ENCODE assay signal across 1 cellular context in the genomic region with DNA sequence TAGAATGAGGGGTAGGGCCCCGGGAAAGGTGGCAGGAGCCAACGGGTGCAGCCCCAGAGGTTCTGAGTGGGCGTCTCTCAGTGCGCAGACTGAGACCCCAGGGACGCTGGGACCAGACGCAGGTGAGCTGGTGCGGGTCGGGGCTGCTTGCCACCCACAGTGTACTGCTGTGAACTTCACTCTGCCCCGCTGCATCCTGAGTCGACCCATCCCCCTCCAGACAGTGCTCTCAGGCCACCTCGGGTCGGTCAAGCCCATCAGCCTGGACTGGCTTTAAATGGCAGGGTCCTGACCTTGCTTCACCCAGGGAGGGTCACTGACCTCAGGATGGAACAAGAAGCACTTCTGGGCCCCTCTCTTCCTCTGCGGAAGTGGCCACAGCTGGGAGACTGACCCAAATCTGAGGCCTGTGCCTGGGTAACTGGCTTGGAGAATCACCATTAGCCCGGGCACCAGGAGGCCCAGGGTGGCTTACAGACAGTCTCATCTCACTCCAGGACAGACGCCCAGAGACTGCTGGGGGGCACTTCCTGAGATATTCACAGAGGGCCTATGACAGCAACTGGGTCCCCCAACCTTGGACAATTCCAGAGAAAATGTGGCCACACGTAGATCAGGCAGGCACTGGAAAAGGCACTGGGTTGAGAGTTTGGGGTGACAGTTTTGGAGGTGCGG.
TF ChIP-seq lines count a peak whose summit lies in the region.

No MANE protein-coding gene starts in this region.

TF ChIP-seq in HepG2, 621 proteins besides CTCF, POLR2A, EP300 and RAD21 (continued from another document):
- TF ChIP-seq, protein P1, sequence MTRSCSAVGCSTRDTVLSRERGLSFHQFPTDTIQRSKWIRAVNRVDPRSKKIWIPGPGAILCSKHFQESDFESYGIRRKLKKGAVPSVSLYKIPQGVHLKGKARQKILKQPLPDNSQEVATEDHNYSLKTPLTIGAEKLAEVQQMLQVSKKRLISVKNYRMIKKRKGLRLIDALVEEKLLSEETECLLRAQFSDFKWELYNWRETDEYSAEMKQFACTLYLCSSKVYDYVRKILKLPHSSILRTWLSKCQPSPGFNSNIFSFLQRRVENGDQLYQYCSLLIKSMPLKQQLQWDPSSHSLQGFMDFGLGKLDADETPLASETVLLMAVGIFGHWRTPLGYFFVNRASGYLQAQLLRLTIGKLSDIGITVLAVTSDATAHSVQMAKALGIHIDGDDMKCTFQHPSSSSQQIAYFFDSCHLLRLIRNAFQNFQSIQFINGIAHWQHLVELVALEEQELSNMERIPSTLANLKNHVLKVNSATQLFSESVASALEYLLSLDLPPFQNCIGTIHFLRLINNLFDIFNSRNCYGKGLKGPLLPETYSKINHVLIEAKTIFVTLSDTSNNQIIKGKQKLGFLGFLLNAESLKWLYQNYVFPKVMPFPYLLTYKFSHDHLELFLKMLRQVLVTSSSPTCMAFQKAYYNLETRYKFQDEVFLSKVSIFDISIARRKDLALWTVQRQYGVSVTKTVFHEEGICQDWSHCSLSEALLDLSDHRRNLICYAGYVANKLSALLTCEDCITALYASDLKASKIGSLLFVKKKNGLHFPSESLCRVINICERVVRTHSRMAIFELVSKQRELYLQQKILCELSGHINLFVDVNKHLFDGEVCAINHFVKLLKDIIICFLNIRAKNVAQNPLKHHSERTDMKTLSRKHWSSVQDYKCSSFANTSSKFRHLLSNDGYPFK (CRISPR knock-in tag; IDR thresholded peaks at IDR 0.05; ENCODE audit: borderline replicate concordance) = peak; percentile 47; the same call in 1 of the 2 replicates
- TF ChIP-seq, protein P2, sequence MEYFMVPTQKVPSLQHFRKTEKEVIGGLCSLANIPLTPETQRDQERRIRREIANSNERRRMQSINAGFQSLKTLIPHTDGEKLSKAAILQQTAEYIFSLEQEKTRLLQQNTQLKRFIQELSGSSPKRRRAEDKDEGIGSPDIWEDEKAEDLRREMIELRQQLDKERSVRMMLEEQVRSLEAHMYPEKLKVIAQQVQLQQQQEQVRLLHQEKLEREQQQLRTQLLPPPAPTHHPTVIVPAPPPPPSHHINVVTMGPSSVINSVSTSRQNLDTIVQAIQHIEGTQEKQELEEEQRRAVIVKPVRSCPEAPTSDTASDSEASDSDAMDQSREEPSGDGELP (IDR thresholded peaks at IDR 0.05; ENCODE audit: borderline replicate concordance, low read depth) = peak; percentile 13; the same call in 1 of the 2 replicates
- TF ChIP-seq ZNF34 (CRISPR knock-in tag; IDR thresholded peaks at IDR 0.05; ENCODE audit: borderline replicate concordance) = no peak
- no peak for TF ChIP-seq TEAD3 (CRISPR knock-in tag; optimal IDR thresholded peaks at IDR 0.05; ENCODE audit: borderline replicate concordance)
- TF ChIP-seq ZBTB7B (CRISPR knock-in tag; IDR thresholded peaks at IDR 0.05) = peak; percentile 49; the same call in 1 of the 2 replicates
- peak; percentile 47; the same call in 1 of the 2 replicates for TF ChIP-seq MIER2 (CRISPR knock-in tag; IDR thresholded peaks at IDR 0.05)
- TF ChIP-seq, protein P3, sequence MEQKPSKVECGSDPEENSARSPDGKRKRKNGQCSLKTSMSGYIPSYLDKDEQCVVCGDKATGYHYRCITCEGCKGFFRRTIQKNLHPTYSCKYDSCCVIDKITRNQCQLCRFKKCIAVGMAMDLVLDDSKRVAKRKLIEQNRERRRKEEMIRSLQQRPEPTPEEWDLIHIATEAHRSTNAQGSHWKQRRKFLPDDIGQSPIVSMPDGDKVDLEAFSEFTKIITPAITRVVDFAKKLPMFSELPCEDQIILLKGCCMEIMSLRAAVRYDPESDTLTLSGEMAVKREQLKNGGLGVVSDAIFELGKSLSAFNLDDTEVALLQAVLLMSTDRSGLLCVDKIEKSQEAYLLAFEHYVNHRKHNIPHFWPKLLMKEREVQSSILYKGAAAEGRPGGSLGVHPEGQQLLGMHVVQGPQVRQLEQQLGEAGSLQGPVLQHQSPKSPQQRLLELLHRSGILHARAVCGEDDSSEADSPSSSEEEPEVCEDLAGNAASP (CRISPR knock-in tag; IDR thresholded peaks at IDR 0.05; ENCODE audit: borderline replicate concordance) = peak; percentile 94
- TF ChIP-seq, protein P4, sequence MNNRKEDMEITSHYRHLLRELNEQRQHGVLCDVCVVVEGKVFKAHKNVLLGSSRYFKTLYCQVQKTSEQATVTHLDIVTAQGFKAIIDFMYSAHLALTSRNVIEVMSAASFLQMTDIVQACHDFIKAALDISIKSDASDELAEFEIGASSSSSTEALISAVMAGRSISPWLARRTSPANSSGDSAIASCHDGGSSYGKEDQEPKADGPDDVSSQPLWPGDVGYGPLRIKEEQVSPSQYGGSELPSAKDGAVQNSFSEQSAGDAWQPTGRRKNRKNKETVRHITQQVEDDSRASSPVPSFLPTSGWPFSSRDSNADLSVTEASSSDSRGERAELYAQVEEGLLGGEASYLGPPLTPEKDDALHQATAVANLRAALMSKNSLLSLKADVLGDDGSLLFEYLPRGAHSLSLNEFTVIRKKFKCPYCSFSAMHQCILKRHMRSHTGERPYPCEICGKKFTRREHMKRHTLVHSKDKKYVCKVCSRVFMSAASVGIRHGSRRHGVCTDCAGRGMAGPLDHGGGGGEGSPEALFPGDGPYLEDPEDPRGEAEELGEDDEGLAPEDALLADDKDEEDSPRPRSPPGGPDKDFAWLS (CRISPR knock-in tag; IDR thresholded peaks at IDR 0.05; ENCODE audit: borderline replicate concordance) = no peak
- no peak for TF ChIP-seq ZNF296 (CRISPR knock-in tag; conservative IDR thresholded peaks at IDR 0.05)
- TF ChIP-seq SIN3B (IDR thresholded peaks at IDR 0.05; ENCODE audit: low read length) = no peak
- TF ChIP-seq ZNF883 (CRISPR knock-in tag; IDR thresholded peaks at IDR 0.05; ENCODE audit: not compliant biosample characterization) = peak; percentile 48
- TF ChIP-seq, protein P5, sequence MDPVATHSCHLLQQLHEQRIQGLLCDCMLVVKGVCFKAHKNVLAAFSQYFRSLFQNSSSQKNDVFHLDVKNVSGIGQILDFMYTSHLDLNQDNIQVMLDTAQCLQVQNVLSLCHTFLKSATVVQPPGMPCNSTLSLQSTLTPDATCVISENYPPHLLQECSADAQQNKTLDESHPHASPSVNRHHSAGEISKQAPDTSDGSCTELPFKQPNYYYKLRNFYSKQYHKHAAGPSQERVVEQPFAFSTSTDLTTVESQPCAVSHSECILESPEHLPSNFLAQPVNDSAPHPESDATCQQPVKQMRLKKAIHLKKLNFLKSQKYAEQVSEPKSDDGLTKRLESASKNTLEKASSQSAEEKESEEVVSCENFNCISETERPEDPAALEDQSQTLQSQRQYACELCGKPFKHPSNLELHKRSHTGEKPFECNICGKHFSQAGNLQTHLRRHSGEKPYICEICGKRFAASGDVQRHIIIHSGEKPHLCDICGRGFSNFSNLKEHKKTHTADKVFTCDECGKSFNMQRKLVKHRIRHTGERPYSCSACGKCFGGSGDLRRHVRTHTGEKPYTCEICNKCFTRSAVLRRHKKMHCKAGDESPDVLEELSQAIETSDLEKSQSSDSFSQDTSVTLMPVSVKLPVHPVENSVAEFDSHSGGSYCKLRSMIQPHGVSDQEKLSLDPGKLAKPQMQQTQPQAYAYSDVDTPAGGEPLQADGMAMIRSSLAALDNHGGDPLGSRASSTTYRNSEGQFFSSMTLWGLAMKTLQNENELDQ (CRISPR knock-in tag; IDR thresholded peaks at IDR 0.05; ENCODE audit: borderline replicate concordance) = 0 out of 2 replicates have a peak, but pooled peaks have one; percentile 13
- TF ChIP-seq SYNCRIP (IDR thresholded peaks at IDR 0.05; ENCODE audit: insufficient read depth, low read depth, low read length) = no peak
- peak; percentile 19; the same call in 1 of the 2 replicates for TF ChIP-seq CREM (IDR thresholded peaks at IDR 0.05)
- no peak for TF ChIP-seq CREM (CRISPR knock-in tag; IDR thresholded peaks at IDR 0.05)
- TF ChIP-seq REPIN1 (CRISPR knock-in tag; IDR thresholded peaks at IDR 0.05; ENCODE audit: borderline replicate concordance, low read depth) = peak; percentile 54; the same call in 1 of the 2 replicates
- peak; percentile 20 for TF ChIP-seq SKI (IDR thresholded peaks at IDR 0.05; ENCODE audit: partially characterized antibody)
- 0 out of 2 replicates have a peak, but pooled peaks have one; percentile 17 for TF ChIP-seq SOX5 (CRISPR knock-in tag; IDR thresholded peaks at IDR 0.05; ENCODE audit: borderline replicate concordance)
TF ChIP-seq in HepG2: peak in this region for 74.
